18 cellular contexts compared by ENCODE assay signal in genomic region chr1:56545711-56546110, GRCh38. TPM values are rescaled to one million over a fixed set of nuclear protein-coding genes. Genes with fewer than 3 reads are reported as not detected.
DNase-seq lines count a peak whose midpoint lies in the region; ATAC-seq and TF ChIP-seq lines count a peak whose summit lies in the region.
"Had no signal": no experiment of that assay in that cellular context is flagged by ENCODE, and none has a peak within 500 bp of the region (broad histone marks: within the 10 kb centered on the region; RNA-seq: fewer than 3 reads in every experiment).

No MANE protein-coding gene starts in this region.

- H3K4me3 Mint-ChIP-seq in GM23338, result no peak overlapping the region
- H3K4me3 Mint-ChIP-seq in WTC11, result no peak overlapping the region

- H3K4me3 ChIP-seq in GM23338, result no peak overlapping the region
- H3K4me3 ChIP-seq in right atrium auricular region, result no peak overlapping the region
- H3K4me3 ChIP-seq in trophoblast cell (ENCODE audit: low read depth, low read length), result no peak overlapping the region
- H3K4me3 ChIP-seq: A549; BLaER1 treated with 17β-estradiol and CSF1 and Interleukin-3, amounts not matched to agents 10 nM and 100 nM; GM12878; SJCRH30 had no signal

- H3K4me1 ChIP-seq in GM23338 (ENCODE audit: insufficient read depth) (peaks cover 87% of the 10 kb centered on the region), right atrium auricular region (peaks cover 0 to 76% of the 10 kb centered on the region in 2 donors), trophoblast cell (ENCODE audit: control insufficient read depth in 1 of 2, insufficient read depth in 2 of 2, low read length in 2 of 2) (peaks cover 5 to 24% of the 10 kb centered on the region in 2 experiments)
- H3K4me1 ChIP-seq: SJCRH30 had no signal

- H3K9ac ChIP-seq in trophoblast cell (ENCODE audit: low read length), result no peak overlapping the region
- H3K9ac ChIP-seq: BLaER1 treated with 17β-estradiol and CSF1 and Interleukin-3, amounts not matched to agents 10 nM and 100 nM had no signal

- POLR2A ChIA-PET in WTC11 (lab: Charles Lee), result interaction anchor here (3.0 kb wide), 1 partner anchor 11 kb away, joined by 10 read pairs; no protein-coding TSS in a partner anchor

- 0 out of 2 replicates have a peak, but pooled peaks cover 6% of the 10 kb centered on the region for H3K36me3 ChIP-seq in GM23338 (ENCODE audit: insufficient read depth)
- H3K36me3 ChIP-seq in right atrium auricular region, result no peaks in the 10 kb centered on the region
- peaks cover 12 to 20% of the 10 kb centered on the region in 2 experiments for H3K36me3 ChIP-seq in trophoblast cell (ENCODE audit: control insufficient read depth in 1 of 2, insufficient read depth in 2 of 2, low read length in 2 of 2)
- H3K36me3 ChIP-seq: BLaER1 treated with 17β-estradiol and CSF1 and Interleukin-3, amounts not matched to agents 10 nM and 100 nM; SJCRH30 had no signal

- no peak overlapping the region for H2BK120ac ChIP-seq in trophoblast cell (ENCODE audit: insufficient read depth, low read length, poor library complexity)

- H3K27ac Mint-ChIP-seq in GM23338, result peak overlapping the region; percentile 67; the same call in 1 of the 2 replicates
- H3K27ac Mint-ChIP-seq in WTC11, result peak overlapping the region; percentile 94

- H4K8ac ChIP-seq in trophoblast cell (ENCODE audit: low read depth, low read length), result no peak overlapping the region

- peaks cover 93% of the 10 kb centered on the region for H3K4me1 Mint-ChIP-seq in GM23338
- H3K4me1 Mint-ChIP-seq in WTC11, result peaks cover 65% of the 10 kb centered on the region

- no peak overlapping the region for H3K14ac ChIP-seq in trophoblast cell (ENCODE audit: low read length)

- CTCF ChIA-PET in WTC11 (lab: Charles Lee), result interaction anchor here (1.7 kb wide), 1 partner anchor 33 kb away, joined by 3 read pairs; the partner anchor contains the start of gene PLPP3

- H3K9me3 Mint-ChIP-seq in GM23338, result no peaks in the 10 kb centered on the region
- no peaks in the 10 kb centered on the region for H3K9me3 Mint-ChIP-seq in WTC11

- no peak for TF ChIP-seq CTCF in GM23338 (conservative IDR thresholded peaks at IDR 0.05; ENCODE audit: low read depth in 2 of 2)
- no peak for TF ChIP-seq CTCF in WTC11 (IDR thresholded peaks at IDR 0.05)
- TF ChIP-seq CTCF in right atrium auricular region (IDR thresholded peaks at IDR 0.05), result no peak

- H3K79me2 ChIP-seq in GM23338 (replicated peaks; ENCODE audit: insufficient read depth) (peaks cover 88% of the 10 kb centered on the region), trophoblast cell (ENCODE audit: control insufficient read depth, insufficient read depth, low read length, poor library complexity) (peaks cover 33% of the 10 kb centered on the region)

- peaks cover 9% of the 10 kb centered on the region for H3F3A ChIP-seq in GM23338 (replicated peaks; ENCODE audit: low read depth)

- H2BK12ac ChIP-seq in trophoblast cell (ENCODE audit: low read length), result no peak overlapping the region

- no peaks in the 10 kb centered on the region for H4K20me1 ChIP-seq in GM23338 (replicated peaks; ENCODE audit: insufficient read depth)
- H4K20me1 ChIP-seq: BLaER1 treated with 17β-estradiol and CSF1 and Interleukin-3, amounts not matched to agents 10 nM and 100 nM had no signal

- no peaks in the 10 kb centered on the region for H3K9me2 ChIP-seq in GM23338 (ENCODE audit: insufficient read depth)

- H3K23ac ChIP-seq in trophoblast cell (ENCODE audit: low read length), result no peak overlapping the region

- H3K9me3 ChIP-seq in right atrium auricular region (no peaks in the 10 kb centered on the region), trophoblast cell (ENCODE audit: insufficient read depth, low read depth, low read length) (no peaks in the 10 kb centered on the region)
- H3K9me3 ChIP-seq: A549; BLaER1 treated with 17β-estradiol and CSF1 and Interleukin-3, amounts not matched to agents 10 nM and 100 nM; SJCRH30 had no signal

- ATAC-seq in GM23338 (no peak), WTC11 (no peak), GM18868 (IDR thresholded peaks at IDR 0.05; ENCODE audit: unreplicated experiment) (no peak), GM18873 (IDR thresholded peaks at IDR 0.05; ENCODE audit: low FRiP score, unreplicated experiment) (no peak)
- ATAC-seq: A549, GM12878 had no signal

- H4K91ac ChIP-seq in trophoblast cell (ENCODE audit: low read depth, low read length), result no peak overlapping the region

- no peak overlapping the region for H4K12ac ChIP-seq in trophoblast cell (ENCODE audit: low read depth, low read length)

- peak overlapping the region; percentile 17; the same call in 1 of the 2 replicates for H3K4me2 ChIP-seq in GM23338
- H3K4me2 ChIP-seq in trophoblast cell (ENCODE audit: low read length), result no peak overlapping the region
- H3K4me2 ChIP-seq: A549; BLaER1 treated with 17β-estradiol and CSF1 and Interleukin-3, amounts not matched to agents 10 nM and 100 nM had no signal

- H3K79me1 ChIP-seq in trophoblast cell (ENCODE audit: low read length), result no peaks in the 10 kb centered on the region

- no CpG with 5 or more reads among the region's 8 CpGs for WGBS in trophoblast cell (ENCODE audit: extremely low coverage, insufficient coverage, insufficient read length)

- no peak overlapping the region for H2BK5ac ChIP-seq in trophoblast cell (ENCODE audit: low read depth, low read length, poor library complexity)

- no peak overlapping the region for H2AK5ac ChIP-seq in trophoblast cell (ENCODE audit: low read length)

- DNase-seq in GM23338 (ENCODE audit: low spot score) (no peak), WTC11 (ENCODE audit: low spot score) (no peak), right atrium auricular region (ENCODE audit: low spot score) (no peak), trophoblast cell (peak; percentile 57 to 81), dermis blood vessel endothelial cell (no peak), activated gamma-delta T cell (lab: John Stamatoyannopoulos, UW) (no peak)
- DNase-seq: DND-41, MM.1S, NCI-H1092 treated with DMSO at 0.1 percent for 48 hours, NCI-H1694 treated with DMSO at 0.1 percent for 48 hours, NCI-H69, OCI-M1, SJCRH30 had no signal

- H2AFZ ChIP-seq in GM23338 (no peak overlapping the region), trophoblast cell (ENCODE audit: insufficient read depth, low read length, poor library complexity) (no peak overlapping the region)

- H3K27ac ChIP-seq in GM23338 (ENCODE audit: low read depth) (peak overlapping the region; percentile 95), right atrium auricular region (peak overlapping the region; percentile 54 to 72), trophoblast cell (ENCODE audit: low read depth, low read length) (no peak overlapping the region)
- H3K27ac ChIP-seq: A549; BLaER1 treated with 17β-estradiol and CSF1 and Interleukin-3, amounts not matched to agents 10 nM and 100 nM; SJCRH30 had no signal

- H3K36me3 Mint-ChIP-seq in GM23338 (ENCODE audit: low read depth), result peaks cover 31% of the 10 kb centered on the region
- H3K36me3 Mint-ChIP-seq in WTC11, result peaks cover 18% of the 10 kb centered on the region

- no peak overlapping the region for H3K18ac ChIP-seq in trophoblast cell (ENCODE audit: low read length)

- H3K4ac ChIP-seq in trophoblast cell (ENCODE audit: low read depth, low read length), result peak overlapping the region; percentile 93

- no peaks in the 10 kb centered on the region for H3K27me3 ChIP-seq in GM23338 (ENCODE audit: insufficient read depth)
- no peaks in the 10 kb centered on the region for H3K27me3 ChIP-seq in right atrium auricular region
- H3K27me3 ChIP-seq in trophoblast cell (ENCODE audit: insufficient read depth, low read length), result no peaks in the 10 kb centered on the region

- peaks cover 7% of the 10 kb centered on the region for H3K27me3 Mint-ChIP-seq in GM23338 (ENCODE audit: insufficient read depth, low read depth, poor library complexity)
- H3K27me3 Mint-ChIP-seq in WTC11 (ENCODE audit: low read depth), result no peaks in the 10 kb centered on the region

TF ChIP-seq in GM23338, 12 proteins besides CTCF, POLR2A, EP300 and RAD21 (continues in another document):
- no peak for TF ChIP-seq POLR2AphosphoS5 (IDR thresholded peaks at IDR 0.05; ENCODE audit: low read depth)
- no peak for TF ChIP-seq EZH2 (IDR thresholded peaks at IDR 0.05; ENCODE audit: low read depth, unreplicated experiment)
- no peak for TF ChIP-seq ZNF114 (CRISPR knock-in tag; IDR thresholded peaks at IDR 0.05)
- TF ChIP-seq CREB1 (CRISPR knock-in tag; IDR thresholded peaks at IDR 0.05; ENCODE audit: low read depth), result no peak
- no peak for TF ChIP-seq ETS1 (IDR thresholded peaks at IDR 0.05)
- no peak for TF ChIP-seq NANOG (IDR thresholded peaks at IDR 0.05; ENCODE audit: borderline replicate concordance)

TF ChIP-seq in WTC11, 78 proteins besides CTCF, POLR2A, EP300 and RAD21 (continues in another document):
- no peak for TF ChIP-seq SOX15 (CRISPR knock-in tag; IDR thresholded peaks at IDR 0.05)
- no peak for TF ChIP-seq ZNF263 (CRISPR knock-in tag; IDR thresholded peaks at IDR 0.05; ENCODE audit: low read depth)
- TF ChIP-seq TCF7 (CRISPR knock-in tag; IDR thresholded peaks at IDR 0.05; ENCODE audit: low read depth), result no peak
- no peak for TF ChIP-seq ZNF121 (CRISPR knock-in tag; IDR thresholded peaks at IDR 0.05)
- no peak for TF ChIP-seq TEAD1 (CRISPR knock-in tag; IDR thresholded peaks at IDR 0.05)
- no peak for TF ChIP-seq STAT6 (CRISPR knock-in tag; conservative IDR thresholded peaks at IDR 0.05; ENCODE audit: low read depth)
- no peak for TF ChIP-seq ESRRA (CRISPR knock-in tag; IDR thresholded peaks at IDR 0.05; ENCODE audit: borderline replicate concordance)

RNA-seq across cellular contexts. Expression of gene PLPP3, which starts 33.7 kb away (rescaled TPM):
- 49.0 and 61.9 TPM in 2 replicates for total RNA-seq in GM23338 (2014; rRNA removed; shearing (Covaris generic))
- polyA plus RNA-seq in GM23338 (2016; fragmentation: Nextera tagmentation; extraction: Ambion mirVana), result 41.9 and 42.2 TPM in 2 replicates
- total RNA-seq in WTC11 (2021), result 28.2 to 31.0 TPM (median 28.8 TPM) in 3 replicates
- 10 to 100 TPM; 83.1 to 94.1 TPM for total RNA-seq in right atrium auricular region
- 289 and 308 TPM in 2 replicates for polyA plus RNA-seq in trophoblast cell (2013)
- total RNA-seq in dermis blood vessel endothelial cell, result 39.1 and 49.2 TPM in 2 replicates
- total RNA-seq: SJCRH30 had no signal

Comparison
In these comparisons a context has a peak if more than half of its experiments do, and no peak if none do; other contexts are left out.
1. DNase-seq: peak in trophoblast cell (2 of 2); none in GM23338 (single experiment), WTC11 (single experiment), right atrium auricular region (single experiment), dermis blood vessel endothelial cell (single experiment) and activated gamma-delta T cell (single experiment).